In the genomic region with DNA sequence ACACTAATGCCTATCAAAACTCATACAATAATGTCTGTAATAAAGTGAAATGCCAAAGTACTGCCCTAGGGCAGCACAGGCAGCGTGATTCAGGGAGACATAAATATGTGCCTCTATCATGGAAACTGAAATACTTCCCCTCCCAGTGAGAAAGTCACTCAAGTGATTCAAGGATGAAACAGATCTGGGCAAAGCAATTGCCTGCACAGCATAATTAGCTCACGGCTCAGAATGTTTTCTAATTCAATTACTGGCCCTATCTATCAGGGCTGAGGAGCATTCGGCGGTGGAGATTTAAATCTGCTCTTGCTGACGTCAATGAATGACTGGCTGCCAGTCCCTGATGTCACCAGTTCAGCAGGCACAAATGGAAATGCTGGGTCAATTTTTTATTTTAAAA, we compare ENCODE assay signal across 13 cellular contexts. TPM values are rescaled to one million over a fixed set of nuclear protein-coding genes. Genes with fewer than 3 reads are reported as not detected.
DNase-seq lines count a peak whose midpoint lies in the region; ATAC-seq and TF ChIP-seq lines count a peak whose summit lies in the region.
"Had no signal": no experiment of that assay in that cellular context is flagged by ENCODE, and none has a peak within 500 bp of the region (broad histone marks: within the 10 kb centered on the region; RNA-seq: fewer than 3 reads in every experiment).

No MANE protein-coding gene starts in this region.

- peak overlapping the region; percentile 52 for H3K9ac ChIP-seq in adipocyte (ENCODE audit: low read length)

- H3K9me3 ChIP-seq in adipocyte (ENCODE audit: control insufficient read depth, low read length) = no peaks in the 10 kb centered on the region
- H3K9me3 ChIP-seq in suprapubic skin = no peaks in the 10 kb centered on the region
- H3K9me3 ChIP-seq: A549, testis had no signal

- intact Hi-C loops in left cardiac atrium (cut with DNase I) = no loop called here
- intact Hi-C loops in posterior cingulate gyrus (cut with DNase I) = no loop called here

- ATAC-seq in left cardiac atrium = peak; percentile 28 to 47
- ATAC-seq: A549; activated CD8-positive, alpha-beta T cell treated with anti-CD3 and anti-CD28 coated beads for 36 hours; natural killer cell had no signal

- 34% methylated on average over 5 of the region's 5 CpGs for WGBS in suprapubic skin

- TF ChIP-seq CTCF in suprapubic skin (IDR thresholded peaks at IDR 0.05) = no peak

- TF ChIP-seq POLR2A in suprapubic skin (IDR thresholded peaks at IDR 0.05) = no peak

- peak; percentile 41 for DNase-seq in NCI-H2171 treated with DMSO at 0.1 percent for 48 hours (lab: John Stamatoyannopoulos, UW)
- no peak for DNase-seq in NCI-H2171 (lab: John Stamatoyannopoulos, UW)
- DNase-seq in adipocyte (ENCODE audit: low read depth) = peak; percentile 89
- peak; percentile 39 for DNase-seq in left cardiac atrium
- DNase-seq in suprapubic skin (ENCODE audit: low spot score in 2 of 2) = no peak
- DNase-seq in stimulated activated CD4-positive, alpha-beta T cell treated with anti-CD3 and anti-CD28 coated beads, Interleukin-12 subunit alpha, Interleukin-12 subunit beta, amount 100 ng/mL, for 4 hours = no peak
- no peak for DNase-seq in posterior cingulate gyrus
- no peak for DNase-seq in RKO (ENCODE audit: low spot score)
- DNase-seq: activated CD8-positive, alpha-beta T cell treated with anti-CD3 and anti-CD28 coated beads for 36 hours; natural killer cell; stimulated activated CD4-positive, alpha-beta T cell treated with anti-CD3 and anti-CD28 coated beads, Interleukin-2, amount 100 ng/mL, for 48 hours; testis had no signal

- no peaks in the 10 kb centered on the region for H3K27me3 ChIP-seq in adipocyte (replicated peaks; ENCODE audit: control insufficient read depth, insufficient read depth, low read length)
- H3K27me3 ChIP-seq in suprapubic skin = no peaks in the 10 kb centered on the region
- H3K27me3 ChIP-seq: testis had no signal

- TF ChIP-seq EP300 in suprapubic skin (IDR thresholded peaks at IDR 0.05) = no peak

- peaks cover 26% of the 10 kb centered on the region for H3K36me3 ChIP-seq in adipocyte (ENCODE audit: control insufficient read depth, insufficient read depth, low read length, severe bottlenecking)
- H3K36me3 ChIP-seq in suprapubic skin = peaks cover 5% of the 10 kb centered on the region

- H3K4me1 ChIP-seq in adipocyte (ENCODE audit: control insufficient read depth, insufficient read depth, low read length) = peaks cover 57% of the 10 kb centered on the region
- H3K4me1 ChIP-seq in suprapubic skin = peaks cover 11% of the 10 kb centered on the region
- H3K4me1 ChIP-seq: A549, testis had no signal

- H3K4me3 ChIP-seq in adipocyte (ENCODE audit: low read length) (peak overlapping the region; percentile 4), suprapubic skin (no peak overlapping the region)
- H3K4me3 ChIP-seq: A549, testis had no signal

- peak overlapping the region; percentile 59 for H3K27ac ChIP-seq in suprapubic skin
- H3K27ac ChIP-seq: A549, testis had no signal

RNA-seq across cellular contexts. Expression of gene PPP2R1B, which starts 27.7 kb away (rescaled TPM):
- total RNA-seq in left cardiac atrium (10 to 100 TPM; 30.3 to 37.2 TPM), suprapubic skin (10 to 100 TPM; 27.9 to 39.8 (median 31.8) TPM)

Comparison
In these comparisons a context has a peak if more than half of its experiments do, and no peak if none do; other contexts are left out.
1. DNase-seq: peak in NCI-H2171 treated with DMSO at 0.1 percent for 48 hours (single experiment), adipocyte (single experiment) and left cardiac atrium (single experiment); none in NCI-H2171 (single experiment), suprapubic skin (0 of 2), stimulated activated CD4-positive, alpha-beta T cell treated with anti-CD3 and anti-CD28 coated beads, Interleukin-12 subunit alpha, Interleukin-12 subunit beta, amount 100 ng/mL, for 4 hours (single experiment), posterior cingulate gyrus (0 of 10) and RKO (single experiment).